In genomic region chr7:22861576-22861975, GRCh38 we compare ENCODE assay signal across 12 cellular contexts.
"Had no signal": no experiment of that assay in that cellular context is flagged by ENCODE, and none has a peak within 500 bp of the region (broad histone marks: within the 10 kb centered on the region; RNA-seq: fewer than 3 reads in every experiment).

No MANE protein-coding gene starts in this region.

- ATAC-seq: activated CD8-positive, alpha-beta T cell treated with anti-CD3 and anti-CD28 coated beads, Interleukin-2, amount 10 ng/mL, durations not matched to agents 7 days and 5 days; heart left ventricle; left lung; natural killer cell treated with Interleukin-12 subunit alpha and Interleukin-12 subunit beta and Interleukin-15 and Interleukin-18, amount 100 ng/mL, for 72 hours; upper lobe of right lung had no signal

- DNase-seq: activated CD4-positive, alpha-beta T cell treated with anti-CD3 and anti-CD28 coated beads for 48 hours; activated CD8-positive, alpha-beta T cell treated with anti-CD3 and anti-CD28 coated beads, Interleukin-2, amount 10 ng/mL, durations not matched to agents 7 days and 5 days; activated naive CD4-positive, alpha-beta T cell treated with anti-CD3 and anti-CD28 coated beads for 36 hours; colonic mucosa; heart left ventricle; left lung; occipital lobe; stimulated activated CD4-positive, alpha-beta T cell treated with anti-CD3 and anti-CD28 coated beads, Interleukin-12 subunit alpha, Interleukin-12 subunit beta, amount 100 ng/mL, for 4 hours; stimulated activated CD4-positive, alpha-beta T cell treated with anti-CD3 and anti-CD28 coated beads, Interleukin-4, amount 100 ng/mL, for 1 hour; stimulated activated CD8-positive, alpha-beta memory T cell treated with anti-CD3 and anti-CD28 coated beads, Interleukin-4, amount 100 ng/mL, for 48 hours; upper lobe of right lung had no signal

- H3K27me3 ChIP-seq: colonic mucosa, heart left ventricle, left lung, upper lobe of right lung had no signal

- H3K36me3 ChIP-seq: colonic mucosa had no signal

- H3K27ac ChIP-seq: colonic mucosa, left lung, upper lobe of right lung had no signal

- H3K4me3 ChIP-seq: colonic mucosa, heart left ventricle, left lung, upper lobe of right lung had no signal

- H3K9me3 ChIP-seq: colonic mucosa, heart left ventricle, left lung, upper lobe of right lung had no signal

- H3K4me1 ChIP-seq: colonic mucosa had no signal
